In the genomic region with DNA sequence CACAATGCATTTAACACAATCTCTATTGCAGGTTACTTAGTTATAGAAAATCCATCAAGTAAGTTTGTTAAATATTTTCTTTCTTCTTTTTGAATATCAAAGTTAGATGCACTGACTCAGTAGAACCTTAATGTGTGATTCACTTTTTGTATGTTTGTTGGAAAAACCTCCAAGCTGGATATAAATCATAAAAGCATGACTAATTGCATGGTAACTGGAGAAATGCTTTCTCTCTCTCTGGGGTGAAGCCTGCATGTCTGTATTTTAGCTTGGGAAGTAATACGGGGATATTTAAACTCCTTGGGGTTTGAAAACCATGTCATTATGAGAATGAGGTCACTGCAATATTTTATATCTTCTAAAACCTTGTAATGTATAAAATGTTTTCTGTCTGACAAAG, we compare ENCODE assay signal across 17 cellular contexts. TPM values are rescaled to one million over a fixed set of nuclear protein-coding genes. Genes with fewer than 3 reads are reported as not detected.
DNase-seq lines count a peak whose midpoint lies in the region; ATAC-seq and TF ChIP-seq lines count a peak whose summit lies in the region.
"Had no signal": no experiment of that assay in that cellular context is flagged by ENCODE, and none has a peak within 500 bp of the region (broad histone marks: within the 10 kb centered on the region; RNA-seq: fewer than 3 reads in every experiment).

No MANE protein-coding gene starts in this region.

- H3K27ac Mint-ChIP-seq in MCF 10A (ENCODE audit: low read depth, unreplicated experiment) (no peak overlapping the region), T-helper 17 cell (no peak overlapping the region)

- H3K36me3 ChIP-seq in breast epithelium, result no peaks in the 10 kb centered on the region
- H3K36me3 ChIP-seq in BE2C, result no peaks in the 10 kb centered on the region
- H3K36me3 ChIP-seq: stomach had no signal

- H3K9me3 Mint-ChIP-seq in MCF 10A (ENCODE audit: unreplicated experiment), result no peaks in the 10 kb centered on the region

- ATAC-seq in GM21786 (IDR thresholded peaks at IDR 0.05; ENCODE audit: unreplicated experiment) (no peak), T-helper 17 cell (no peak)

- H3K4me1 ChIP-seq in breast epithelium (no peaks in the 10 kb centered on the region), BE2C (no peaks in the 10 kb centered on the region)
- H3K4me1 ChIP-seq: stomach had no signal

- intact Hi-C loops in MCF 10A (cut with micrococcal nuclease), result no loop called here
- intact Hi-C loops in breast epithelium (cut with DNase I; ENCODE audit: low total_unique reads), result loop anchor here (10.0 kb wide), 1 partner anchor 1064 kb away; no protein-coding TSS in a partner anchor

- POLR2A ChIA-PET in MCF 10A (lab: Yijun Ruan, JAX), result no interaction called here

- DNase-seq in MCF 10A (ENCODE audit: unreplicated experiment), result peak; percentile 11
- DNase-seq in breast epithelium (ENCODE audit: low spot score in 2 of 2), result no peak
- peak; percentile 86 for DNase-seq in amniotic epithelial cell (ENCODE audit: low read depth)
- peak; percentile 36 for DNase-seq in fibroblast of the conjunctiva (ENCODE audit: low read depth)
- DNase-seq in BE2C, result no peak
- no peak for DNase-seq in mesenteric fat pad (ENCODE audit: low spot score)
- DNase-seq in T-helper 17 cell, result no peak
- DNase-seq: 8988T, caudate nucleus, NCI-H345, stomach, SW 1271 had no signal

- no peak for TF ChIP-seq POLR2A in breast epithelium (IDR thresholded peaks at IDR 0.05)

- TF ChIP-seq CTCF in MCF 10A (IDR thresholded peaks at IDR 0.05; ENCODE audit: unreplicated experiment) (no peak), breast epithelium (IDR thresholded peaks at IDR 0.05) (no peak), BE2C (IDR thresholded peaks at IDR 0.05; ENCODE audit: low read depth, low read length) (no peak)

- H3K27ac ChIP-seq in breast epithelium, result no peak overlapping the region
- H3K27ac ChIP-seq: skin epidermis, stomach had no signal

- BruUV-seq in MCF 10A (replicated peaks; lab: Mats Ljungman, UMichigan), result no TSS peak

- H3K27me3 Mint-ChIP-seq in MCF 10A (ENCODE audit: insufficient read depth, unreplicated experiment) (peaks cover 81% of the 10 kb centered on the region), T-helper 17 cell (no peaks in the 10 kb centered on the region)

- no peak overlapping the region for H3K4me3 Mint-ChIP-seq in MCF 10A (ENCODE audit: unreplicated experiment)
- H3K4me3 Mint-ChIP-seq in T-helper 17 cell, result no peak overlapping the region

- no peaks in the 10 kb centered on the region for H3K9me3 ChIP-seq in breast epithelium
- H3K9me3 ChIP-seq in BE2C, result no peaks in the 10 kb centered on the region
- H3K9me3 ChIP-seq in T-helper 17 cell (ENCODE audit: control insufficient read depth, low read length, poor library complexity, severe bottlenecking), result no peaks in the 10 kb centered on the region
- H3K9me3 ChIP-seq: stomach had no signal

- H3K36me3 Mint-ChIP-seq in MCF 10A (ENCODE audit: insufficient read depth, unreplicated experiment) (no peaks in the 10 kb centered on the region), T-helper 17 cell (ENCODE audit: low read depth) (no peaks in the 10 kb centered on the region)

- H3K4me3 ChIP-seq in breast epithelium (no peak overlapping the region), BE2C (ENCODE audit: low read depth, low read length) (no peak overlapping the region)
- H3K4me3 ChIP-seq: skin epidermis, stomach had no signal

- CTCF ChIA-PET in MCF 10A (lab: Yijun Ruan, JAX), result no interaction called here

- H3K27me3 ChIP-seq in breast epithelium (no peaks in the 10 kb centered on the region), BE2C (peaks cover 3% of the 10 kb centered on the region; the same call in 1 of the 2 replicates)
- H3K27me3 ChIP-seq: stomach had no signal

- H3K4me1 Mint-ChIP-seq in MCF 10A (ENCODE audit: insufficient read depth, unreplicated experiment), result no peaks in the 10 kb centered on the region
- H3K4me1 Mint-ChIP-seq in T-helper 17 cell, result no peaks in the 10 kb centered on the region

RNA-seq across cellular contexts. Expression of gene MYF6, which starts 58.6 kb away (rescaled TPM):
- total RNA-seq in MCF 10A (2022), result not detected in 2 replicates
- not detected for total RNA-seq in breast epithelium
- not detected for polyA plus RNA-seq in BE2C (2012; ENCODE audit: insufficient read depth, insufficient read length, low read depth)
- total RNA-seq in mesenteric fat pad, result not detected
- total RNA-seq in T-helper 17 cell, result not detected
- total RNA-seq: activated CD8-positive, alpha-beta memory T cell treated with anti-CD3 and anti-CD28 coated beads for 36 hours; HT-29; liver; stomach had no signal

Comparison
In these comparisons a context has a peak if more than half of its experiments do, and no peak if none do; other contexts are left out.
1. DNase-seq: peak in MCF 10A (single experiment), amniotic epithelial cell (single experiment) and fibroblast of the conjunctiva (single experiment); none in breast epithelium (0 of 2), BE2C (single experiment), mesenteric fat pad (single experiment) and T-helper 17 cell (0 of 3).